In genomic region chr3:183114374-183114773, GRCh38 we compare ENCODE assay signal across 15 cellular contexts. TPM values are rescaled to one million over a fixed set of nuclear protein-coding genes. Genes with fewer than 3 reads are reported as not detected.
A peak's percentile ranks its signal among the peaks of the same experiment; 100 is the strongest.
DNase-seq lines count a peak whose midpoint lies in the region; ATAC-seq lines count a peak whose summit lies in the region.
"Had no signal": no experiment of that assay in that cellular context is flagged by ENCODE, and none has a peak within 500 bp of the region (broad histone marks: within the 10 kb centered on the region; RNA-seq: fewer than 3 reads in every experiment).

No MANE protein-coding gene starts in this region.

- H3K27me3 Mint-ChIP-seq in dendritic cell treated with granulocyte-macrophage colony-stimulating factor and Interleukin-4, amounts not matched to agents 40 ng/mL and 50 ng/mL, for 4 days: peaks cover 41% of the 10 kb centered on the region

- DNase-seq in NOMO-1 treated with DMSO at 0.1 percent for 48 hours (lab: John Stamatoyannopoulos, UW; ENCODE audit: unreplicated experiment) (peak; percentile 72), NOMO-1 treated with dmso at 0.1 percent for 144 hours (lab: John Stamatoyannopoulos, UW; ENCODE audit: unreplicated experiment) (no peak), NCI-H524 (lab: John Stamatoyannopoulos, UW) (peak; percentile 26 to 74), sciatic nerve (ENCODE audit: low spot score) (no peak), RPMI8226 (no peak), H4 (ENCODE audit: low spot score) (no peak)
- DNase-seq: activated naive CD4-positive, alpha-beta T cell treated with anti-CD3 and anti-CD28 coated beads for 36 hours; kidney glomerular epithelial cell; OCI-M1; sigmoid colon; stimulated activated CD4-positive, alpha-beta T cell treated with anti-CD3 and anti-CD28 coated beads, Interleukin-4, amount 100 ng/mL, for 4 hours; upper lobe of left lung had no signal

- peak overlapping the region; percentile 72 for H3K27ac Mint-ChIP-seq in dendritic cell treated with granulocyte-macrophage colony-stimulating factor and Interleukin-4, amounts not matched to agents 40 ng/mL and 50 ng/mL, for 4 days
- H3K27ac Mint-ChIP-seq: activated naive CD4-positive, alpha-beta T cell treated with anti-CD3 and anti-CD28 coated beads for 36 hours; stimulated activated effector memory CD8-positive, alpha-beta T cell treated with anti-CD3 and anti-CD28 coated beads, Interleukin-12 subunit alpha, Interleukin-12 subunit beta, amount 100 ng/mL, for 72 hours had no signal

- ATAC-seq in sciatic nerve (peak; percentile 13), GM21515 (IDR thresholded peaks at IDR 0.05; ENCODE audit: unreplicated experiment) (no peak)
- ATAC-seq: stimulated activated effector memory CD8-positive, alpha-beta T cell treated with anti-CD3 and anti-CD28 coated beads, Interleukin-12 subunit alpha, Interleukin-12 subunit beta, amount 100 ng/mL, for 72 hours had no signal

- no peak overlapping the region for H3K4me3 Mint-ChIP-seq in dendritic cell treated with granulocyte-macrophage colony-stimulating factor and Interleukin-4, amounts not matched to agents 40 ng/mL and 50 ng/mL, for 4 days
- H3K4me3 Mint-ChIP-seq: activated naive CD4-positive, alpha-beta T cell treated with anti-CD3 and anti-CD28 coated beads for 36 hours; stimulated activated effector memory CD8-positive, alpha-beta T cell treated with anti-CD3 and anti-CD28 coated beads, Interleukin-12 subunit alpha, Interleukin-12 subunit beta, amount 100 ng/mL, for 72 hours had no signal

- peaks cover 11% of the 10 kb centered on the region for H3K9me3 Mint-ChIP-seq in dendritic cell treated with granulocyte-macrophage colony-stimulating factor and Interleukin-4, amounts not matched to agents 40 ng/mL and 50 ng/mL, for 4 days
- H3K9me3 Mint-ChIP-seq: stimulated activated effector memory CD8-positive, alpha-beta T cell treated with anti-CD3 and anti-CD28 coated beads, Interleukin-12 subunit alpha, Interleukin-12 subunit beta, amount 100 ng/mL, for 72 hours had no signal

- peaks cover 26% of the 10 kb centered on the region for H3K4me1 Mint-ChIP-seq in dendritic cell treated with granulocyte-macrophage colony-stimulating factor and Interleukin-4, amounts not matched to agents 40 ng/mL and 50 ng/mL, for 4 days (ENCODE audit: low read depth)

- H3K36me3 Mint-ChIP-seq in dendritic cell treated with granulocyte-macrophage colony-stimulating factor and Interleukin-4, amounts not matched to agents 40 ng/mL and 50 ng/mL, for 4 days (ENCODE audit: low read depth): no peaks in the 10 kb centered on the region
- H3K36me3 Mint-ChIP-seq: stimulated activated effector memory CD8-positive, alpha-beta T cell treated with anti-CD3 and anti-CD28 coated beads, Interleukin-12 subunit alpha, Interleukin-12 subunit beta, amount 100 ng/mL, for 72 hours had no signal

- intact Hi-C loops in dendritic cell treated with granulocyte-macrophage colony-stimulating factor and Interleukin-4, amounts not matched to agents 40 ng/mL and 50 ng/mL, for 4 days (cut with micrococcal nuclease): no loop called here
- intact Hi-C loops in sciatic nerve (cut with DNase I): no loop called here

RNA-seq across cellular contexts. Expression of gene MCCC1, which starts 15.1 kb away (rescaled TPM):
- total RNA-seq in sciatic nerve: 32.0 TPM
- 13.9 and 24.9 TPM in 2 replicates for total RNA-seq in H4 (2014; rRNA removed; shearing (Covaris generic))

RNA-seq across cellular contexts. Expression of gene LAMP3, which starts 48.2 kb away (rescaled TPM):
- total RNA-seq in sciatic nerve: 0.31 TPM
- 0.08 and 0.41 TPM in 2 replicates for total RNA-seq in H4 (2014; rRNA removed; shearing (Covaris generic))
- total RNA-seq: sigmoid colon had no signal

Comparison
In these comparisons a context has a peak if more than half of its experiments do, and no peak if none do; other contexts are left out.
1. DNase-seq: peak in NOMO-1 treated with DMSO at 0.1 percent for 48 hours (single experiment) and NCI-H524 (2 of 2); none in NOMO-1 treated with dmso at 0.1 percent for 144 hours (single experiment), sciatic nerve (single experiment), RPMI8226 (single experiment) and H4 (single experiment).